In the genomic region with DNA sequence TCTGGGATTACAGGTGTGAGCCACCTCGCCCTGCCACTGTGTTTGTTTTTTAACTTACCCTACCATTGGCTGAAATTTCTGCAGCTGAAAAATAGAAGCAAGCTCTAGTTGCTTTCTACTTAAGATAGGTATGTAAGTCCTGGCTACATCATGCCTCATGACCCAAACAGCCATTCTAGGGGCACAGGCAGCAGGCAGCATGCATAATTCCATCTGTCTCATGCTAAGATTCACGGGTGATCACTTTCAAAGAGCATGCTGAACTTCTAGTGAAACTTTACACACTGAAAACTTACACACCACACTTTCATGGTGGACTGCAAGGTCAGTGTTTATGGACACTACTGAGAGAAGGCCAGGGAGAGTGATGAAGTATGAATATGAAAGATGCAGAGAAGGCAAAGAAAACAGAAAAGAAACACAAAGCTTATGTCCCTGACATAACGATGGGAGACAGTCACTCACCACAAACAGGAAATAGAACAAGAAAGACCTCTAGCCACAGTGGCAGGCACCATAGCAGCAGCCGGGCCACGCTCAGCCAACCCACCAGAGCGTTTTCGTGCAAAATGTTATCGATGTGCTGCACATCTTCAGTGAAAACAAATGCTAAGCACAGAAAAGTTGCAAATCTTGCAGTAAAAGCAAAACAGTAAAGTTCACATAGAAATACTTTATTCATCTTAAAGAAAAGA, we compare ENCODE assay signal across 11 cellular contexts.
DNase-seq lines count a peak whose midpoint lies in the region; ATAC-seq, FAIRE-seq and TF ChIP-seq lines count a peak whose summit lies in the region.
"Had no signal": no experiment of that assay in that cellular context is flagged by ENCODE, and none has a peak within 500 bp of the region (broad histone marks: within the 10 kb centered on the region; RNA-seq: fewer than 3 reads in every experiment).

No MANE protein-coding gene starts in this region.

- no peak overlapping the region for H3K4ac ChIP-seq in mesenchymal stem cell (ENCODE audit: low read depth in 1 of 2, low read length in 2 of 2)

- no peak overlapping the region for H3K4me2 ChIP-seq in mesenchymal stem cell (ENCODE audit: low read length, poor library complexity, severe bottlenecking)

- no peaks in the 10 kb centered on the region for H3K27me3 ChIP-seq in small intestine (ENCODE audit: control insufficient read depth in 2 of 2, insufficient read depth in 2 of 2, low read length in 2 of 2)
- H3K27me3 ChIP-seq in mesenchymal stem cell (ENCODE audit: control insufficient read depth in 1 of 2, insufficient read depth in 1 of 2, low read length in 2 of 2), result no peaks in the 10 kb centered on the region
- H3K27me3 ChIP-seq: tibial artery had no signal

- no peak overlapping the region for H3K4me3 ChIP-seq in small intestine (ENCODE audit: low read depth in 1 of 2, low read length in 2 of 2)
- H3K4me3 ChIP-seq in mesenchymal stem cell (ENCODE audit: insufficient read depth in 1 of 2, low read depth in 1 of 2, low read length in 2 of 2), result no peak overlapping the region
- H3K4me3 ChIP-seq: SK-N-MC, tibial artery had no signal

- H3K4me1 ChIP-seq in small intestine (ENCODE audit: control insufficient read depth in 2 of 2, insufficient read depth in 1 of 2, low read depth in 1 of 2, low read length in 1 of 2) (no peaks in the 10 kb centered on the region), mesenchymal stem cell (ENCODE audit: control insufficient read depth, insufficient read depth, low read depth, low read length) (peaks cover 1% of the 10 kb centered on the region)
- H3K4me1 ChIP-seq: parathyroid adenoma, tibial artery had no signal

- no peaks in the 10 kb centered on the region for H3K9me3 ChIP-seq in small intestine (ENCODE audit: control insufficient read depth, low read depth)
- peaks cover 3% of the 10 kb centered on the region for H3K9me3 ChIP-seq in mesenchymal stem cell (ENCODE audit: control insufficient read depth, low read length)

- in situ Hi-C loops in GM13976 (cut with MboI; ENCODE audit: low sequenced_read_pairs, unreplicated experiment), result no loop called here

- no peak overlapping the region for H2AK5ac ChIP-seq in mesenchymal stem cell (ENCODE audit: low read length, severe bottlenecking)

- no peaks in the 10 kb centered on the region for H3K79me1 ChIP-seq in mesenchymal stem cell (replicated peaks; ENCODE audit: low read length, poor library complexity, severe bottlenecking)

- ATAC-seq in GM18909 (IDR thresholded peaks at IDR 0.05; ENCODE audit: poor library complexity, unreplicated experiment), result peak; percentile 90
- no peak for ATAC-seq in GM21576 (IDR thresholded peaks at IDR 0.05; ENCODE audit: unreplicated experiment)
- no peak for ATAC-seq in HG03039 (IDR thresholded peaks at IDR 0.05; ENCODE audit: unreplicated experiment)

- TF ChIP-seq CTCF in GM13976 (IDR thresholded peaks at IDR 0.05; ENCODE audit: borderline replicate concordance, control extremely low read depth, extremely low read depth, insufficient read depth, missing control alignments), result no peak

- no peak overlapping the region for H2AFZ ChIP-seq in mesenchymal stem cell (ENCODE audit: low read depth, low read length)
- H2AFZ ChIP-seq: parathyroid adenoma had no signal

- no peak overlapping the region for H3K18ac ChIP-seq in mesenchymal stem cell (ENCODE audit: low read depth in 1 of 2, low read length in 2 of 2)

- no peak overlapping the region for H3K23ac ChIP-seq in mesenchymal stem cell (ENCODE audit: low read length in 2 of 2)

- DNase-seq in HTR-8/SVneo (ENCODE audit: insufficient read length, low spot score) (no peak), small intestine (peak; percentile 8), mesenchymal stem cell (no peak), GM13976 (ENCODE audit: low spot score) (no peak)
- DNase-seq in activated CD8-positive, alpha-beta memory T cell treated with anti-CD3 and anti-CD28 coated beads, Interleukin-2, amount 50 U/mL, for 48 hours, result peak; percentile 58
- DNase-seq: tibial artery had no signal

- H2BK12ac ChIP-seq in mesenchymal stem cell (ENCODE audit: low read length in 2 of 2), result no peak overlapping the region

- FAIRE-seq in HTR-8/SVneo (lab: Jason Lieb, UNC) (peak; percentile 51), small intestine (lab: Jason Lieb, UNC) (no peak)

- H3K9ac ChIP-seq in mesenchymal stem cell (ENCODE audit: low read length), result no peak overlapping the region
- H3K9ac ChIP-seq: parathyroid adenoma had no signal

- H3K36me3 ChIP-seq in small intestine (ENCODE audit: control insufficient read depth in 2 of 2, insufficient read depth in 2 of 2, low read length in 2 of 2) (no peaks in the 10 kb centered on the region), mesenchymal stem cell (ENCODE audit: control insufficient read depth in 1 of 2, insufficient read depth in 2 of 2, low read depth in 1 of 2, low read length in 2 of 2) (no peaks in the 10 kb centered on the region)

- peak overlapping the region in 1 of 2 donors; percentile 27 for H3K27ac ChIP-seq in small intestine (ENCODE audit: low read depth in 1 of 2, low read length in 1 of 2)
- H3K27ac ChIP-seq in mesenchymal stem cell (ENCODE audit: low read length, poor library complexity, severe bottlenecking), result no peak overlapping the region
- H3K27ac ChIP-seq: parathyroid adenoma, SK-N-MC, tibial artery had no signal

- WGBS in small intestine, 3 donors, result 54 to 62% (median 55%) methylated on average over 8 of the region's 8 CpGs
- 80% methylated on average over 7 of the region's 8 CpGs for WGBS in mesenchymal stem cell

- no peak overlapping the region for H2BK120ac ChIP-seq in mesenchymal stem cell (ENCODE audit: low read depth, low read length)

- H3K14ac ChIP-seq in mesenchymal stem cell (ENCODE audit: low read length in 2 of 2), result no peak overlapping the region

- no peak overlapping the region for H4K91ac ChIP-seq in mesenchymal stem cell (ENCODE audit: low read length)

- no peak overlapping the region for H2BK15ac ChIP-seq in mesenchymal stem cell (ENCODE audit: low read depth, poor library complexity, severe bottlenecking)

- no peak overlapping the region for H4K8ac ChIP-seq in mesenchymal stem cell (ENCODE audit: low read length)

- H2BK5ac ChIP-seq in mesenchymal stem cell (ENCODE audit: low read depth, low read length, poor library complexity, severe bottlenecking), result no peak overlapping the region

Comparison
In these comparisons a context has a peak if more than half of its experiments do, and no peak if none do; other contexts are left out.
1. DNase-seq: peak in activated CD8-positive, alpha-beta memory T cell treated with anti-CD3 and anti-CD28 coated beads, Interleukin-2, amount 50 U/mL, for 48 hours (single experiment) and small intestine (single experiment); none in HTR-8/SVneo (single experiment), mesenchymal stem cell (single experiment) and GM13976 (single experiment).